ENCODE assay signal across 9 cellular contexts in the genomic region with DNA sequence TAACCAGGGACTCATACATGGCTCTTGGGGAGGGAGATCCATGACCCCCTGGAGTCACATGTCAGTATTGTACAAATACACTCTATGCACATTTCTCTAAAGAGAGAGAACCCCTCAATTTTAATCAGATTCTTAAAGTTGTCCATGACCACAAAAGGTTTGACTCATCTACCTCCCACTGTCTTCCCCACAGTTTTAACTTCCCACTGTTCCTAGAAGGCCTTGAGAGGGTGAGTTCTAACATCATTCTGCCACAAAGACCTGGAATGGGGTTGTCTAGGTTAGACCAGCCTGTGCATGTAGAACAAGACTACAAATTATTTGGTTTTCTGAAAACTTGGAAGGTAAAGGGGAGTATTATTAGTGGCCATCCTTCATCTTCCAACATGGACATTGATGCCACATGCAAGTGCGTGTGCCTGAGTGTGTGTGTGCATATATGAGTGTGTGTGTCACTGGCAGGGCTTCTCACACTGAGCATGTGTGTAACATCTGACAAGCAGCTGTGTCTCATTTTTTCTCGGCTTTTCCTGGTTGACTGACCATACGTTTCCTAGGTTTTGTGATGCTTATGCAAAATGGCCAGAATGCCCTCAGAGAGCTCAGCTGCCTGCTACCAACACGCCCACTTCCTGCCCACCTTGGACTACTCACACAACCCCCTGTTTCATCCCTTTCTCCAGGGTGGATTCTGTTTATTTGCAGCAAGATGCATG.
DNase-seq lines count a peak whose midpoint lies in the region; ATAC-seq, FAIRE-seq and TF ChIP-seq lines count a peak whose summit lies in the region.
"Had no signal": no experiment of that assay in that cellular context is flagged by ENCODE, and none has a peak within 500 bp of the region (broad histone marks: within the 10 kb centered on the region; RNA-seq: fewer than 3 reads in every experiment).

No MANE protein-coding gene starts in this region.

- H2AFZ ChIP-seq in OCI-LY1 (ENCODE audit: low read length) (no peak overlapping the region), keratinocyte (ENCODE audit: control insufficient read depth, low read length) (peak overlapping the region; percentile 55)

- no peak overlapping the region for H3K9ac ChIP-seq in OCI-LY1 (ENCODE audit: low read length)
- peak overlapping the region; percentile 76 for H3K9ac ChIP-seq in keratinocyte (ENCODE audit: control insufficient read depth, extremely low read depth, insufficient read depth, low read length)

- no peaks in the 10 kb centered on the region; the same call in 1 of the 2 replicates for H3K27me3 ChIP-seq in OCI-LY1 (ENCODE audit: insufficient read depth, low read length)
- H3K27me3 ChIP-seq in keratinocyte (ENCODE audit: control insufficient read depth, extremely low read depth, insufficient read depth, low read length) = no peaks in the 10 kb centered on the region
- peaks cover 7% of the 10 kb centered on the region for H3K27me3 ChIP-seq in A673 (replicated peaks; ENCODE audit: insufficient read depth, low read depth, low read length, poor library complexity)

- ATAC-seq in GM21786 (IDR thresholded peaks at IDR 0.05; ENCODE audit: unreplicated experiment) = peak; percentile 22

- H3K4me1 ChIP-seq in OCI-LY1 (ENCODE audit: insufficient read depth, low read length, severe bottlenecking) (peaks cover 17% of the 10 kb centered on the region), keratinocyte (ENCODE audit: control insufficient read depth, extremely low read depth, insufficient read depth, low read length) (peaks cover 75% of the 10 kb centered on the region), A673 (ENCODE audit: insufficient read depth, low read length, poor library complexity, severe bottlenecking) (no peaks in the 10 kb centered on the region)

- no peaks in the 10 kb centered on the region for H3F3A ChIP-seq in OCI-LY1 (ENCODE audit: insufficient read depth, low read length)

- intact Hi-C loops in A673 (cut with micrococcal nuclease; ENCODE audit: unreplicated experiment) = no loop called here

- H4K20me1 ChIP-seq in OCI-LY1 (ENCODE audit: insufficient read depth, low read length) (no peaks in the 10 kb centered on the region), keratinocyte (ENCODE audit: control insufficient read depth, extremely low read depth, insufficient read depth, low read length) (no peaks in the 10 kb centered on the region)

- TF ChIP-seq CTCF in OCI-LY1 (IDR thresholded peaks at IDR 0.05; ENCODE audit: low read length) (no peak), keratinocyte (optimal IDR thresholded peaks at IDR 0.05 in 1 of 3, IDR thresholded peaks at IDR 0.05 in 1 of 3, conservative IDR thresholded peaks at IDR 0.05 in 1 of 3; ENCODE audit: extremely low read depth in 1 of 3, insufficient read depth in 2 of 3, low read length in 3 of 3) (no peak), GM13976 (IDR thresholded peaks at IDR 0.05; ENCODE audit: borderline replicate concordance, control extremely low read depth, extremely low read depth, insufficient read depth, missing control alignments) (no peak), A673 (conservative IDR thresholded peaks at IDR 0.05; ENCODE audit: low read depth, low read length) (no peak)

- no peaks in the 10 kb centered on the region for H3K9me1 ChIP-seq in keratinocyte (ENCODE audit: control insufficient read depth, extremely low read depth, insufficient read depth, low read length)

- H3K9me3 ChIP-seq in OCI-LY1 (ENCODE audit: low read length) = no peaks in the 10 kb centered on the region
- no peaks in the 10 kb centered on the region for H3K9me3 ChIP-seq in keratinocyte (ENCODE audit: control insufficient read depth, low read depth, low read length)
- H3K9me3 ChIP-seq in A673 (ENCODE audit: low read depth, low read length, poor library complexity, severe bottlenecking) = no peaks in the 10 kb centered on the region
- H3K9me3 ChIP-seq: Caco-2 had no signal

- H3K4me3 ChIP-seq in OCI-LY1 (ENCODE audit: low read depth, low read length, poor library complexity, severe bottlenecking) = peak overlapping the region; percentile 31
- H3K4me3 ChIP-seq in keratinocyte (ENCODE audit: control insufficient read depth in 2 of 3, extremely low read depth in 1 of 3, insufficient read depth in 2 of 3, low read depth in 1 of 3, low read length in 3 of 3) = peak overlapping the region; percentile 13 to 56 (median 31)
- no peak overlapping the region for H3K4me3 ChIP-seq in A673 (ENCODE audit: low read depth, low read length, poor library complexity, severe bottlenecking)

- no TSS peak for BruUV-seq in A673 (replicated peaks; lab: Mats Ljungman, UMichigan)

- H3K4me2 ChIP-seq in OCI-LY1 (ENCODE audit: low read length) (peak overlapping the region; percentile 59), keratinocyte (ENCODE audit: control insufficient read depth, extremely low read depth, insufficient read depth, low read depth, low read length) (peak overlapping the region; percentile 86)

- FAIRE-seq in keratinocyte (lab: Jason Lieb, UNC) = no peak

- DNase-seq in Daoy (ENCODE audit: low read depth) (peak; percentile 60), keratinocyte (ENCODE audit: low read depth, low spot score) (no peak), NCI-H345 (lab: John Stamatoyannopoulos, UW) (no peak), GM13976 (ENCODE audit: low spot score) (no peak), A673 (ENCODE audit: low spot score) (no peak), globus pallidus (ENCODE audit: low spot score) (no peak)

- CTCF ChIA-PET in A673 (lab: Charles Lee) = no interaction called here

- H3K79me2 ChIP-seq in OCI-LY1 (ENCODE audit: insufficient read depth, low read length) = no peaks in the 10 kb centered on the region
- no peaks in the 10 kb centered on the region for H3K79me2 ChIP-seq in keratinocyte (ENCODE audit: control insufficient read depth, insufficient read depth, low read length)

- POLR2A ChIA-PET in A673 (lab: Charles Lee; ENCODE audit: low non-redundant PET) = no interaction called here

- H3K36me3 ChIP-seq in OCI-LY1 (ENCODE audit: insufficient read depth, low read length) = no peaks in the 10 kb centered on the region
- H3K36me3 ChIP-seq in keratinocyte (ENCODE audit: control insufficient read depth in 2 of 2, extremely low read depth in 1 of 2, insufficient read depth in 2 of 2, low read length in 2 of 2) = no peaks in the 10 kb centered on the region
- no peaks in the 10 kb centered on the region for H3K36me3 ChIP-seq in A673 (ENCODE audit: insufficient read depth, low read length, poor library complexity, severe bottlenecking)

- in situ Hi-C loops in GM13976 (cut with MboI; ENCODE audit: low sequenced_read_pairs, unreplicated experiment) = no loop called here

- no peaks in the 10 kb centered on the region for H3K9me2 ChIP-seq in OCI-LY1 (ENCODE audit: low read depth, low read length)

- H3K27ac ChIP-seq in OCI-LY1 (ENCODE audit: low read depth, low read length, poor library complexity, severe bottlenecking) = no peak overlapping the region
- H3K27ac ChIP-seq in keratinocyte (ENCODE audit: control insufficient read depth, insufficient read depth, low read length) = peak overlapping the region; percentile 90
- H3K27ac ChIP-seq in A673 (ENCODE audit: low read depth, low read length, poor library complexity, severe bottlenecking) = no peak overlapping the region

- dilution Hi-C loops in keratinocyte (cut with MboI; ENCODE audit: extremely low pct_ligation_motif_present, low sequenced_read_pairs) = no loop called here
